8 cellular contexts compared by ENCODE assay signal in genomic region chr7:44572771-44573170, GRCh38. TPM values are rescaled to one million over a fixed set of nuclear protein-coding genes. Genes with fewer than 3 reads are reported as not detected.
A peak's percentile ranks its signal among the peaks of the same experiment; 100 is the strongest.
DNase-seq lines count a peak whose midpoint lies in the region; ATAC-seq and TF ChIP-seq lines count a peak whose summit lies in the region.

No MANE protein-coding gene starts in this region.

- H3K27ac ChIP-seq in SK-N-MC, result no peak overlapping the region

- H3K4me3 ChIP-seq in GM08714 (ENCODE audit: low read length), result peak overlapping the region; percentile 91
- peak overlapping the region; percentile 100 for H3K4me3 ChIP-seq in SK-N-MC
- H3K4me3 ChIP-seq in fibroblast of the aortic adventitia (ENCODE audit: low read depth, low read length), result peak overlapping the region; percentile 99

- intact Hi-C loops in sciatic nerve (cut with DNase I), result no loop called here

- TF ChIP-seq CTCF in fibroblast of the aortic adventitia (IDR thresholded peaks at IDR 0.05; ENCODE audit: insufficient read depth, low read length), result no peak

- H3K9ac ChIP-seq in SK-N-MC (ENCODE audit: insufficient read length), result peak overlapping the region; percentile 99

- no peak for ATAC-seq in sciatic nerve

- peaks cover 68% of the 10 kb centered on the region for H3K36me3 ChIP-seq in SK-N-MC (ENCODE audit: insufficient read depth, low read length)

- no peak for DNase-seq in SK-N-MC (ENCODE audit: low read depth, low spot score)
- no peak for DNase-seq in fibroblast of the aortic adventitia (ENCODE audit: low read depth)
- DNase-seq in sciatic nerve (ENCODE audit: low spot score), result peak; percentile 31
- no peak for DNase-seq in stimulated activated naive CD4-positive, alpha-beta T cell treated with Interleukin-2 at 50 U/mL for 16 hours (lab: John Stamatoyannopoulos, UW)
- DNase-seq in mesenteric fat pad (ENCODE audit: low spot score), result no peak
- no peak for DNase-seq in putamen (ENCODE audit: low spot score)
- DNase-seq in OCI-M2 (lab: John Stamatoyannopoulos, UW; ENCODE audit: unreplicated experiment), result no peak

- H3K9me3 ChIP-seq in SK-N-MC (ENCODE audit: low read depth, low read length), result no peaks in the 10 kb centered on the region

RNA-seq across cellular contexts. Expression of gene DDX56, which starts 0.9 kb away (rescaled TPM):
- total RNA-seq in fibroblast of the aortic adventitia (ENCODE audit: low replicate concordance) (14.6 and 48.4 TPM in 2 replicates), sciatic nerve (58.4 TPM), mesenteric fat pad (64.1 TPM)

RNA-seq across cellular contexts. Expression of gene TMED4, which starts 9.3 kb away (rescaled TPM):
- total RNA-seq in fibroblast of the aortic adventitia (ENCODE audit: low replicate concordance) (48.3 and 78.5 TPM in 2 replicates), sciatic nerve (67.9 TPM), mesenteric fat pad (56.3 TPM)

RNA-seq across cellular contexts. Expression of gene NPC1L1, which starts 31.6 kb away (rescaled TPM):
- total RNA-seq in fibroblast of the aortic adventitia (ENCODE audit: low replicate concordance) (under 0.01 TPM in 1 of 2 replicates, not detected in the other), sciatic nerve (0.45 TPM), mesenteric fat pad (0.29 TPM)

RNA-seq across cellular contexts. Expression of gene OGDH, which starts 33.7 kb away (rescaled TPM):
- total RNA-seq in fibroblast of the aortic adventitia (ENCODE audit: low replicate concordance) (26.2 and 85.6 TPM in 2 replicates), sciatic nerve (91.3 TPM), mesenteric fat pad (102 TPM)
